23 cellular contexts compared by ENCODE assay signal in genomic region chr18:50276452-50276851, GRCh38. TPM values are rescaled to one million over a fixed set of nuclear protein-coding genes. Genes with fewer than 3 reads are reported as not detected.
"Had no signal": no experiment of that assay in that cellular context is flagged by ENCODE, and none has a peak within 500 bp of the region (broad histone marks: within the 10 kb centered on the region; RNA-seq: fewer than 3 reads in every experiment).

No MANE protein-coding gene starts in this region.

- DNase-seq: effector memory CD4-positive, alpha-beta T cell; erythroblast; foreskin keratinocyte; immature natural killer cell; kidney; left colon; left ventricle myocardium superior; mesendoderm; naive B cell; occipital lobe; psoas muscle; retina; right lobe of liver; stimulated activated CD4-positive, alpha-beta T cell treated with anti-CD3 and anti-CD28 coated beads, Interleukin-4, amount 100 ng/mL, for 1 hour; stimulated activated CD8-positive, alpha-beta memory T cell treated with anti-CD3 and anti-CD28 coated beads, Interleukin-4, amount 100 ng/mL, for 48 hours; stimulated activated naive CD8-positive, alpha-beta T cell treated with anti-CD3 and anti-CD28 coated beads, Interleukin-15, Interleukin-2, amounts not matched to agents 100 U/mL and 50 U/mL, for 24 hours; thyroid gland had no signal

- H3K9me3 Mint-ChIP-seq: immature natural killer cell; naive B cell; stimulated activated effector memory CD8-positive, alpha-beta T cell treated with anti-CD3 and anti-CD28 coated beads, Interleukin-12 subunit alpha, Interleukin-12 subunit beta, amount 100 ng/mL, for 72 hours; type B pancreatic cell had no signal

- H3K27ac Mint-ChIP-seq: nephron; stimulated activated effector memory CD8-positive, alpha-beta T cell treated with anti-CD3 and anti-CD28 coated beads, Interleukin-12 subunit alpha, Interleukin-12 subunit beta, amount 100 ng/mL, for 72 hours; type B pancreatic cell had no signal

- H3K4me3 Mint-ChIP-seq: immature natural killer cell; nephron; stimulated activated effector memory CD8-positive, alpha-beta T cell treated with anti-CD3 and anti-CD28 coated beads, Interleukin-12 subunit alpha, Interleukin-12 subunit beta, amount 100 ng/mL, for 72 hours; type B pancreatic cell had no signal

- H3K27me3 ChIP-seq: foreskin keratinocyte, right lobe of liver, suprapubic skin, thyroid gland had no signal

- H3K9me3 ChIP-seq: psoas muscle, right lobe of liver, suprapubic skin, thyroid gland had no signal

- ATAC-seq: foreskin keratinocyte; left colon; left ventricle myocardium superior; psoas muscle; stimulated activated effector memory CD8-positive, alpha-beta T cell treated with anti-CD3 and anti-CD28 coated beads, Interleukin-12 subunit alpha, Interleukin-12 subunit beta, amount 100 ng/mL, for 72 hours; stimulated activated naive CD8-positive, alpha-beta T cell treated with anti-CD3 and anti-CD28 coated beads, Interleukin-15, Interleukin-2, amounts not matched to agents 100 U/mL and 50 U/mL, for 24 hours had no signal

- H3K27me3 Mint-ChIP-seq: naive B cell, type B pancreatic cell had no signal

- H3K27ac ChIP-seq: foreskin keratinocyte, parathyroid adenoma, psoas muscle, right lobe of liver, suprapubic skin, thyroid gland had no signal

- H3K4me3 ChIP-seq: lung, psoas muscle, right lobe of liver, suprapubic skin, thyroid gland had no signal

RNA-seq across cellular contexts. Expression of gene CFAP53, which starts 10.2 kb away (rescaled TPM):
- total RNA-seq: left ventricle myocardium superior had no signal
